ENCODE assay signal across 10 cellular contexts in the genomic region with DNA sequence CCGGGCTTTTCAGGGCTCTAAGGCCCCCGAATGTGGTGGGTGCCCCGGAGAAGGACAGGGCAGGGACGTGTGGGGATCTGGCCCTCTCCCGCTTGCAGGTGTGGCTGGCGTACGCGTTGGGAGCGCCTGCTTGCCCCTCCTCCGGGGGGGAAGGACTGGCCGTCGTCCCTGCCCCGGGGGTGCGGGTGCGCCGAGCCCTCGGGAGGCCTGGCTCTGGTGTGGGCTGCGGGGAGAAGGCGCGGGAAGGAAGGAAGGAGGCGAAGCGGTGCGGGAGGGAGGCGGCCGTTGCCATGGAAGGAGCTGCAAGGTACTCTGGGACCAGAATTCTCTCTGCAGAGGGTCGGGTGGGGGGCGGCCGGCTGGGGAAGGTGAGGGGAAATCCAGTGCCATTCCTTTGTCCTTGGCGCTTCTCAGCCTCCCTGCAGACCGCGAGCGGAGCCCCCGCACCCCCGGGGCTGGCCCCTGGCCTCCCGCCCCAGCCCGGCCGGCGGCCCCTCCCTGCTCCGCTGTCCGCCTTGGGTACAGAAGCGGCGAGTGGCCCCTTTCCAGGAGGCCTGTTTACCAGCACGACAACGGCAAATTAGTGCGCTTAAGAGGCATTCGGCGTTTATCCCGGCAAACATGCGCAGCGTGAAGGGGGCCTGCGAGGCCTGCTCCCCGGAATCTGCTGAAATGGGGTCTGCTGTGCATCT.
DNase-seq lines count a peak whose midpoint lies in the region; ATAC-seq and TF ChIP-seq lines count a peak whose summit lies in the region.
"Had no signal": no experiment of that assay in that cellular context is flagged by ENCODE, and none has a peak within 500 bp of the region (broad histone marks: within the 10 kb centered on the region; RNA-seq: fewer than 3 reads in every experiment).

No MANE protein-coding gene starts in this region.

- peaks cover 0 to 3% (median 0%) of the 10 kb centered on the region in 5 donors for H3K36me3 Mint-ChIP-seq in naive thymus-derived CD4-positive, alpha-beta T cell

- H3K9me3 ChIP-seq in naive thymus-derived CD4-positive, alpha-beta T cell (ENCODE audit: control insufficient read depth in 2 of 3, low read length in 3 of 3), result no peaks in the 10 kb centered on the region

- intact Hi-C loops in dorsolateral prefrontal cortex (cut with DNase I), result loop anchor here in 1 of 2 donors (5.0 kb wide), 1 partner anchor 49 kb away; no protein-coding TSS in a partner anchor
- intact Hi-C loops in naive thymus-derived CD4-positive, alpha-beta T cell (cut with micrococcal nuclease), result loop anchor here in 1 of 2 donors (10.0 kb wide), 1 partner anchor 78 kb away; no protein-coding TSS in a partner anchor

- H3K4me3 ChIP-seq in dorsolateral prefrontal cortex (peak overlapping the region in 58 of 59 donors; percentile 5 to 62 (median 44)), brain microvascular endothelial cell (ENCODE audit: low read depth, low read length) (no peak overlapping the region)
- H3K4me3 ChIP-seq in naive thymus-derived CD4-positive, alpha-beta T cell (ENCODE audit: low read length), result no peak overlapping the region

- H3K27me3 Mint-ChIP-seq in naive thymus-derived CD4-positive, alpha-beta T cell, result peaks cover 53 to 86% (median 65%) of the 10 kb centered on the region in 5 donors

- H3K36me3 ChIP-seq in naive thymus-derived CD4-positive, alpha-beta T cell (ENCODE audit: control insufficient read depth in 2 of 3, insufficient read depth in 3 of 3, low read length in 3 of 3), result no peaks in the 10 kb centered on the region
- no peaks in the 10 kb centered on the region for H3K36me3 ChIP-seq in brain microvascular endothelial cell (replicated peaks)

- peaks cover 0 to 44% (median 3%) of the 10 kb centered on the region in 45 donors for H3K27me3 ChIP-seq in dorsolateral prefrontal cortex
- peaks cover 0 to 15% of the 10 kb centered on the region in 2 donors for H3K27me3 ChIP-seq in naive thymus-derived CD4-positive, alpha-beta T cell (ENCODE audit: control insufficient read depth in 2 of 2, insufficient read depth in 2 of 2, low read length in 2 of 2)
- H3K27me3 ChIP-seq in brain microvascular endothelial cell (replicated peaks), result peaks cover 72% of the 10 kb centered on the region

- H3K27ac ChIP-seq in dorsolateral prefrontal cortex, result peak overlapping the region in 58 of 59 donors; percentile 41 to 94 (median 83)
- no peak overlapping the region for H3K27ac ChIP-seq in naive thymus-derived CD4-positive, alpha-beta T cell (ENCODE audit: low read depth, low read length)
- H3K27ac ChIP-seq in brain microvascular endothelial cell, result no peak overlapping the region

- in situ Hi-C loops in brain microvascular endothelial cell (cut with HindIII; ENCODE audit: low pct_ligation_motif_present, low sequenced_read_pairs), result no loop called here

- peaks cover 0 to 2% (median 0%) of the 10 kb centered on the region in 11 donors for H3K9me3 Mint-ChIP-seq in naive thymus-derived CD4-positive, alpha-beta T cell
- H3K9me3 Mint-ChIP-seq: CD8-positive, alpha-beta memory T cell had no signal

- DNase-seq in COLO668 (lab: John Stamatoyannopoulos, UW; ENCODE audit: unreplicated experiment), result peak; percentile 44
- peak; percentile 64 for DNase-seq in NCI-H146 (lab: John Stamatoyannopoulos, UW)
- DNase-seq in dorsolateral prefrontal cortex, result peak in 3 of 10 donors; percentile 64 to 76 (median 67)
- DNase-seq in naive thymus-derived CD4-positive, alpha-beta T cell, result no peak
- DNase-seq in brain microvascular endothelial cell, result no peak
- DNase-seq in activated CD4-positive, alpha-beta T cell treated with anti-CD3 and anti-CD28 coated beads, Interleukin-2, amount 50 U/mL, for 1 hour, result no peak
- no peak for DNase-seq in NCI-H1048 (lab: John Stamatoyannopoulos, UW)
- DNase-seq in NCI-H2171 (lab: John Stamatoyannopoulos, UW), result no peak
- DNase-seq: small intestine had no signal

- CTCF ChIA-PET in naive thymus-derived CD4-positive, alpha-beta T cell (lab: Charles Lee), result no interaction called here

- POLR2A ChIA-PET in naive thymus-derived CD4-positive, alpha-beta T cell (lab: Charles Lee), result no interaction called here

- TF ChIP-seq CTCF in dorsolateral prefrontal cortex (IDR thresholded peaks at IDR 0.05 in 54 of 56, conservative IDR thresholded peaks at IDR 0.05 in 2 of 56; ENCODE audit: low read depth in 1 of 56, partially characterized antibody in 56 of 56) (no peak), brain microvascular endothelial cell (IDR thresholded peaks at IDR 0.05; ENCODE audit: low read depth, low read length, missing control alignments) (no peak)

- no peak overlapping the region for H3K27ac Mint-ChIP-seq in naive thymus-derived CD4-positive, alpha-beta T cell

- no peak for ATAC-seq in naive thymus-derived CD4-positive, alpha-beta T cell

- peak overlapping the region in 7 of 10 donors; percentile 32 to 60 (median 40) for H3K4me3 Mint-ChIP-seq in naive thymus-derived CD4-positive, alpha-beta T cell
- H3K4me3 Mint-ChIP-seq: CD8-positive, alpha-beta memory T cell had no signal

- H3K4me1 ChIP-seq in naive thymus-derived CD4-positive, alpha-beta T cell (ENCODE audit: control insufficient read depth in 2 of 2, insufficient read depth in 2 of 2, low read length in 2 of 2), result peaks cover 7 to 19% of the 10 kb centered on the region in 2 donors

- H3K4me1 Mint-ChIP-seq in naive thymus-derived CD4-positive, alpha-beta T cell, result peaks cover 14 to 43% (median 32%) of the 10 kb centered on the region in 7 donors

Comparison
In these comparisons a context has a peak if more than half of its experiments do, and no peak if none do; other contexts are left out.
1. DNase-seq: peak in COLO668 (single experiment) and NCI-H146 (single experiment); none in naive thymus-derived CD4-positive, alpha-beta T cell (0 of 9), brain microvascular endothelial cell (single experiment), activated CD4-positive, alpha-beta T cell treated with anti-CD3 and anti-CD28 coated beads, Interleukin-2, amount 50 U/mL, for 1 hour (single experiment), NCI-H1048 (single experiment) and NCI-H2171 (single experiment).
2. H3K27ac ChIP-seq: peak in dorsolateral prefrontal cortex (58 of 59); none in naive thymus-derived CD4-positive, alpha-beta T cell (single experiment) and brain microvascular endothelial cell (single experiment).
3. H3K4me3 ChIP-seq: peak in dorsolateral prefrontal cortex (58 of 59); none in naive thymus-derived CD4-positive, alpha-beta T cell (single experiment) and brain microvascular endothelial cell (single experiment).